ENCODE assay signal across 11 cellular contexts in the genomic region with DNA sequence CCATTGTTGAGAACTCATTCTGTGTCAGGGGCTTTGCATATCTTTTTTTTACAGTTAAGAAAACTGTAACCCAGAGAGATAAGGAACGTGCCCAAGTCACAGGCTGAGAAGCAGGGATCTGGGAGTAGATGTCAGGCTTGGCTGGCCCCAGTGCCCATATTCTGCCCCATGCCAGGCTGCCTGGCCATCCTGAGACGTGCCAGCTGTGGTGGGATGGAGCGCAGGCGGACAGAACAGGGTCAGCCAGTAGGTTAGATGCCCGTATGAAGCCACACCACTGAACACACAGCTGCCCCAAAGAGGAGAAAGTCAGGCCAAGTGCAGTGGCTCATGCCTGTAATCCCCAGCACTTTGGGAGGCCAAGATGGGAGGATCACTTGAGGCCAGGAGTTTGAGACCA.
"Had no signal": no experiment of that assay in that cellular context is flagged by ENCODE, and none has a peak within 500 bp of the region (broad histone marks: within the 10 kb centered on the region; RNA-seq: fewer than 3 reads in every experiment).

No MANE protein-coding gene starts in this region.

- H3K36me3 ChIP-seq: neural progenitor cell had no signal

- H3K9me3 ChIP-seq: heart left ventricle, right atrium auricular region, SJSA1 had no signal

- H3K27me3 Mint-ChIP-seq: activated CD4-positive, alpha-beta memory T cell treated with anti-CD3 and anti-CD28 coated beads, Interleukin-2, amount 10 ng/mL, durations not matched to agents 7 days and 5 days; type B pancreatic cell had no signal

- H3K4me3 Mint-ChIP-seq: activated CD4-positive, alpha-beta memory T cell treated with anti-CD3 and anti-CD28 coated beads, Interleukin-2, amount 10 ng/mL, durations not matched to agents 7 days and 5 days; neural progenitor cell; type B pancreatic cell had no signal

- H3K4me2 ChIP-seq: neural progenitor cell had no signal

- ATAC-seq: heart left ventricle, left ventricle myocardium superior had no signal

- H3K27me3 ChIP-seq: heart left ventricle, neural progenitor cell, right atrium auricular region, SJSA1 had no signal

- H3K27ac Mint-ChIP-seq: activated CD4-positive, alpha-beta memory T cell treated with anti-CD3 and anti-CD28 coated beads, Interleukin-2, amount 10 ng/mL, durations not matched to agents 7 days and 5 days; type B pancreatic cell had no signal

- H3K27ac ChIP-seq: neural progenitor cell, right atrium auricular region, SJSA1 had no signal

- H3K36me3 Mint-ChIP-seq: neural progenitor cell had no signal

- H3K4me1 ChIP-seq: SJSA1 had no signal

- DNase-seq: activated CD4-positive, alpha-beta memory T cell treated with anti-CD3 and anti-CD28 coated beads, Interleukin-2, amount 10 ng/mL, durations not matched to agents 7 days and 5 days; activated naive CD4-positive, alpha-beta T cell treated with Interleukin-2 at 50 U/mL for 16 hours; heart left ventricle; left ventricle myocardium superior; SW 1271; T-helper 9 cell had no signal

- H3K9ac ChIP-seq: neural progenitor cell had no signal

- H2AFZ ChIP-seq: neural progenitor cell had no signal

- H3K9me3 Mint-ChIP-seq: activated CD4-positive, alpha-beta memory T cell treated with anti-CD3 and anti-CD28 coated beads, Interleukin-2, amount 10 ng/mL, durations not matched to agents 7 days and 5 days; neural progenitor cell; type B pancreatic cell had no signal

- H3K4me3 ChIP-seq: heart left ventricle, neural progenitor cell, right atrium auricular region, SJSA1, skin epidermis had no signal

- H3K4me1 Mint-ChIP-seq: neural progenitor cell had no signal
